Comparison of ENCODE assay signal across 1 cellular context in genomic region chr9:130712564-130713285, GRCh38.
A peak's percentile ranks its signal among the peaks of the same experiment; 100 is the strongest.
TF ChIP-seq lines count a peak whose summit lies in the region.

No MANE protein-coding gene starts in this region.

TF ChIP-seq in GM12878, 131 proteins besides CTCF, POLR2A, EP300 and RAD21 (continued from another document and continues in another):
- TF ChIP-seq ZBTB4 (CRISPR knock-in tag; IDR thresholded peaks at IDR 0.05), result no peak
- TF ChIP-seq ETV6 (conservative IDR thresholded peaks at IDR 0.05 in 1 of 2, IDR thresholded peaks at IDR 0.05 in 1 of 2; ENCODE audit: borderline replicate concordance in 1 of 2, low read depth in 1 of 2), result no peak
- TF ChIP-seq NKRF (conservative IDR thresholded peaks at IDR 0.05), result peak; percentile 85; the same call in 1 of the 2 replicates
- no peak; the same call in 1 of the 2 replicates for TF ChIP-seq MAX (IDR thresholded peaks at IDR 0.05; ENCODE audit: low read depth, low read length)
- 0 out of 2 replicates have a peak, but pooled peaks have one; percentile 32 for TF ChIP-seq GABPA (IDR thresholded peaks at IDR 0.05; ENCODE audit: low read depth)
- TF ChIP-seq ZNF274 (IDR thresholded peaks at IDR 0.05; ENCODE audit: insufficient read depth, insufficient read length), result no peak
- no peak for TF ChIP-seq ATF2 (IDR thresholded peaks at IDR 0.05; ENCODE audit: low read length)
- peak; percentile 79 for TF ChIP-seq IKZF1 (conservative IDR thresholded peaks at IDR 0.05)
- no peak for TF ChIP-seq E2F4 (IDR thresholded peaks at IDR 0.05; ENCODE audit: low read depth, low read length)
- no peak for TF ChIP-seq EZH2 (IDR thresholded peaks at IDR 0.05; ENCODE audit: borderline replicate concordance, control insufficient read depth, low read depth, low read length)
- no peak for TF ChIP-seq ATF7 (IDR thresholded peaks at IDR 0.05; ENCODE audit: low read depth)
- TF ChIP-seq MEF2B (IDR thresholded peaks at IDR 0.05; ENCODE audit: partially characterized antibody, poor library complexity, severe bottlenecking), result peak; percentile 20
- TF ChIP-seq ZNF592 (IDR thresholded peaks at IDR 0.05), result no peak
- peak; percentile 82 for TF ChIP-seq FOS (IDR thresholded peaks at IDR 0.05; ENCODE audit: borderline replicate concordance, extremely low read depth, insufficient read length)
- no peak for TF ChIP-seq MLLT1 (IDR thresholded peaks at IDR 0.05)
- TF ChIP-seq TBL1XR1 (IDR thresholded peaks at IDR 0.05; ENCODE audit: low read depth, low read length), result no peak
- TF ChIP-seq BHLHE40 (IDR thresholded peaks at IDR 0.05; ENCODE audit: borderline replicate concordance in 1 of 2, low read depth in 2 of 2, low read length in 1 of 2), result peak in 1 of 2 experiments; percentile 71; a peak in 1 of 4 replicates
- no peak; the same call in 1 of the 2 replicates for TF ChIP-seq LARP7 (IDR thresholded peaks at IDR 0.05)
- TF ChIP-seq IRF3 (IDR thresholded peaks at IDR 0.05), result peak; percentile 83
- TF ChIP-seq SMAD5 (IDR thresholded peaks at IDR 0.05; ENCODE audit: low read depth), result no peak
- TF ChIP-seq EED (IDR thresholded peaks at IDR 0.05; ENCODE audit: low read depth), result 0 out of 2 replicates have a peak, but pooled peaks have one; percentile 30
- no peak for TF ChIP-seq CUX1 (IDR thresholded peaks at IDR 0.05; ENCODE audit: insufficient replicate concordance, low read depth, low read length)
- TF ChIP-seq RAD51 (IDR thresholded peaks at IDR 0.05), result no peak
- no peak for TF ChIP-seq MTA2 (IDR thresholded peaks at IDR 0.05; ENCODE audit: low read depth)
- TF ChIP-seq CHD1 (IDR thresholded peaks at IDR 0.05; ENCODE audit: low read depth, low read length), result no peak
- no peak for TF ChIP-seq STAT3 (IDR thresholded peaks at IDR 0.05; ENCODE audit: low read depth, low read length)
- TF ChIP-seq SREBF1 (IDR thresholded peaks at IDR 0.05; ENCODE audit: low read length), result 0 out of 2 replicates have a peak, but pooled peaks have one; percentile 38
- no peak for TF ChIP-seq PBX3 (IDR thresholded peaks at IDR 0.05; ENCODE audit: insufficient replicate concordance, low read depth, low read length)
- TF ChIP-seq SP1 (IDR thresholded peaks at IDR 0.05; ENCODE audit: low read depth, low read length), result peak; percentile 95
- no peak for TF ChIP-seq PAX8 (IDR thresholded peaks at IDR 0.05)
